Comparison of ENCODE assay signal across 22 cellular contexts in the genomic region with DNA sequence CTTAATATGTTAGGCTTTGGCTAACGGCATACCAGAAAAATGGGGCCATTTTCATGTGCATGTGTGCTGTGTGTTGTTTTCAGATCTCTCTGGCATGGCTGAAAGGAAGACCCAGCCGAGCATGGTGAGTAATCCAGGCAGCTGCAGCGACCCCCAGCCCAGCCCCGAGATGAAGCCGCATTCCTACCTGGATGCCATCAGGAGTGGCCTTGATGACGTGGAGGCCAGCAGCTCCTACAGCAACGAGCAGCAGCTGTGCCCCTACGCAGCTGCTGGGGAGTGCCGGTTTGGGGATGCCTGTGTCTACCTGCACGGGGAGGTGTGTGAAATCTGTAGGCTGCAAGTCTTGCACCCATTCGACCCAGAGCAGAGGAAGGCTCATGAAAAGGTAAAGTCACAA. TPM values are rescaled to one million over a fixed set of nuclear protein-coding genes. Genes with fewer than 3 reads are reported as not detected.
DNase-seq lines count a peak whose midpoint lies in the region; ATAC-seq, FAIRE-seq and TF ChIP-seq lines count a peak whose summit lies in the region.
"Had no signal": no experiment of that assay in that cellular context is flagged by ENCODE, and none has a peak within 500 bp of the region (broad histone marks: within the 10 kb centered on the region; RNA-seq: fewer than 3 reads in every experiment).

No MANE protein-coding gene starts in this region.

- H3K4me2 ChIP-seq in astrocyte (ENCODE audit: low read length), result no peak overlapping the region
- no peak overlapping the region for H3K4me2 ChIP-seq in neuronal stem cell (ENCODE audit: insufficient read depth, low read length, poor library complexity, severe bottlenecking)

- H3K27me3 Mint-ChIP-seq in astrocyte (ENCODE audit: low read depth, unreplicated experiment), result no peaks in the 10 kb centered on the region

- H3K4me3 Mint-ChIP-seq in astrocyte (ENCODE audit: unreplicated experiment), result peak overlapping the region; percentile 23
- H3K4me3 Mint-ChIP-seq: CD8-positive, alpha-beta T cell had no signal

- H3K36me3 ChIP-seq in astrocyte (ENCODE audit: insufficient read depth, low read length), result peaks cover 44% of the 10 kb centered on the region
- H3K36me3 ChIP-seq in neuronal stem cell (replicated peaks in 1 of 2; ENCODE audit: control insufficient read depth in 2 of 2, insufficient read depth in 2 of 2, low read length in 2 of 2), result peaks cover 41 to 84% of the 10 kb centered on the region in 2 donors

- no peak for ATAC-seq in HG02623 (IDR thresholded peaks at IDR 0.05; ENCODE audit: unreplicated experiment)
- ATAC-seq: CD8-positive, alpha-beta T cell; HCT116 had no signal

- no peak overlapping the region for H3K18ac ChIP-seq in neuronal stem cell (ENCODE audit: low read length)

- no peak overlapping the region for H2BK12ac ChIP-seq in neuronal stem cell (ENCODE audit: low read length)

- H3K4ac ChIP-seq in neuronal stem cell (ENCODE audit: low read length), result no peak overlapping the region

- H3K79me1 ChIP-seq in neuronal stem cell (ENCODE audit: low read depth, low read length), result no peaks in the 10 kb centered on the region

- TF ChIP-seq CTCF in astrocyte (IDR thresholded peaks at IDR 0.05; ENCODE audit: insufficient read depth, low read depth, low read length), result no peak

- FAIRE-seq in astrocyte (lab: Jason Lieb, UNC), result no peak
- FAIRE-seq: G401.6, GM12892, GM19239, H1 had no signal

- no peak overlapping the region for H4K8ac ChIP-seq in neuronal stem cell (ENCODE audit: low read depth, low read length)

- no peak overlapping the region for H4K91ac ChIP-seq in neuronal stem cell (ENCODE audit: low read depth, low read length, poor library complexity)

- peaks cover 66% of the 10 kb centered on the region for H4K20me1 ChIP-seq in astrocyte (ENCODE audit: insufficient read depth, low read length)

- H3K4me1 ChIP-seq in astrocyte (ENCODE audit: insufficient read depth, low read length) (peaks cover 5% of the 10 kb centered on the region), neuronal stem cell (ENCODE audit: control insufficient read depth in 2 of 2, insufficient read depth in 1 of 2, low read depth in 1 of 2, low read length in 2 of 2) (no peaks in the 10 kb centered on the region)
- H3K4me1 ChIP-seq: Caco-2 had no signal

- WGBS in neuronal stem cell (ENCODE audit: extremely low coverage in 2 of 2, insufficient read length in 2 of 2, insufficient replicate concordance in 1 of 2), 2 donors, result no CpG with 5 or more reads among the region's 11 CpGs

- peak overlapping the region; percentile 60 for H3K27ac Mint-ChIP-seq in astrocyte (ENCODE audit: unreplicated experiment)
- H3K27ac Mint-ChIP-seq: CD8-positive, alpha-beta T cell had no signal

- no peaks in the 10 kb centered on the region for H3K27me3 ChIP-seq in astrocyte (ENCODE audit: insufficient read depth, low read length)
- no peaks in the 10 kb centered on the region for H3K27me3 ChIP-seq in neuronal stem cell (ENCODE audit: control insufficient read depth in 3 of 3, insufficient read depth in 3 of 3, low read depth in 1 of 3, low read length in 3 of 3)

- peaks cover 44% of the 10 kb centered on the region for H3K79me2 ChIP-seq in astrocyte (ENCODE audit: insufficient read depth, low read length)

- peaks cover 3% of the 10 kb centered on the region for H3K9me3 Mint-ChIP-seq in astrocyte (ENCODE audit: unreplicated experiment)

- H2BK5ac ChIP-seq in neuronal stem cell (ENCODE audit: low read length), result no peak overlapping the region

- H2BK15ac ChIP-seq in neuronal stem cell (ENCODE audit: low read length), result no peak overlapping the region

- H3K27ac ChIP-seq in astrocyte (ENCODE audit: low read depth, low read length), result no peak overlapping the region
- H3K27ac ChIP-seq in neuronal stem cell (replicated peaks; ENCODE audit: low read length), result no peak overlapping the region
- H3K27ac ChIP-seq: GM23248 had no signal

- peak overlapping the region; percentile 14 for H3K14ac ChIP-seq in neuronal stem cell (ENCODE audit: low read length)

- H3K23ac ChIP-seq in neuronal stem cell (ENCODE audit: low read depth, low read length, poor library complexity), result no peak overlapping the region

- no peak overlapping the region for H2AFZ ChIP-seq in astrocyte (ENCODE audit: low read depth, low read length)
- no peak overlapping the region for H2AFZ ChIP-seq in neuronal stem cell (ENCODE audit: low read length)
- H2AFZ ChIP-seq: GM23248 had no signal

- H3K4me1 Mint-ChIP-seq in astrocyte (ENCODE audit: low read depth, unreplicated experiment), result peaks cover 15% of the 10 kb centered on the region

- DNase-seq in astrocyte (ENCODE audit: low read depth) (no peak), islet precursor cell (peak; percentile 83), neuronal stem cell (ENCODE audit: low spot score) (no peak), middle frontal gyrus (ENCODE audit: extremely low spot score, low spot score) (no peak)
- no peak for DNase-seq in activated CD4-positive, alpha-beta T cell treated with anti-CD3 and anti-CD28 coated beads for 1 hour
- DNase-seq in activated effector memory CD4-positive, alpha-beta T cell treated with Interleukin-2 at 50 U/mL for 16 hours, result no peak
- DNase-seq: C1 segment of cervical spinal cord; Caco-2; CD8-positive, alpha-beta T cell; DMS153; DND-41; GM23248; H7 had no signal

- H3K9me3 ChIP-seq in astrocyte (ENCODE audit: insufficient read depth, low read depth, low read length) (no peaks in the 10 kb centered on the region), neuronal stem cell (replicated peaks in 1 of 2; ENCODE audit: control insufficient read depth in 2 of 2, insufficient read depth in 1 of 2, low read depth in 1 of 2, low read length in 2 of 2) (peaks cover 0 to 1% of the 10 kb centered on the region in 2 donors)
- H3K9me3 ChIP-seq: Caco-2 had no signal

- H3K36me3 Mint-ChIP-seq in astrocyte (ENCODE audit: low read depth, unreplicated experiment), result peaks cover 37% of the 10 kb centered on the region

- no peak overlapping the region for H2BK120ac ChIP-seq in neuronal stem cell (ENCODE audit: low read depth, low read length)

- no peak overlapping the region for H3K9ac ChIP-seq in astrocyte (ENCODE audit: low read length)
- no peak overlapping the region for H3K9ac ChIP-seq in neuronal stem cell (ENCODE audit: low read depth, low read length, poor library complexity)
- H3K9ac ChIP-seq: GM23248 had no signal

- H3K4me3 ChIP-seq in astrocyte (ENCODE audit: insufficient read depth, low read depth, low read length), result no peak overlapping the region
- peak overlapping the region in 1 of 2 donors; percentile 10 for H3K4me3 ChIP-seq in neuronal stem cell (ENCODE audit: low read length in 2 of 2)
- H3K4me3 ChIP-seq: GM23248 had no signal

- H2AK5ac ChIP-seq in neuronal stem cell (ENCODE audit: low read depth, low read length), result no peak overlapping the region

RNA-seq across cellular contexts. Expression of gene MKRN2, which starts 15.1 kb away (rescaled TPM):
- total RNA-seq in astrocyte, result 36.7 and 38.2 TPM in 2 replicates
- 16.8 TPM for polyA plus RNA-seq in neuronal stem cell (2013, experiment 1 of 2)
- polyA plus RNA-seq in neuronal stem cell (2013, experiment 2 of 2), result 16.7 TPM

RNA-seq across cellular contexts. Expression of gene MKRN2OS, which starts 26.7 kb away (rescaled TPM):
- 0.25 TPM in 1 of 2 replicates, not detected in the other for total RNA-seq in astrocyte
- polyA plus RNA-seq in neuronal stem cell (2013, experiment 1 of 2), result not detected
- polyA plus RNA-seq in neuronal stem cell (2013, experiment 2 of 2), result not detected
- total RNA-seq: A172; A673; CD8-positive, alpha-beta T cell; GM23248; H7 had no signal
- polyA plus RNA-seq: BJ, GM23248 had no signal
